Comparison of ENCODE assay signal across 17 cellular contexts in genomic region chr6:156952401-156952800, GRCh38.
DNase-seq lines count a peak whose midpoint lies in the region; ATAC-seq and TF ChIP-seq lines count a peak whose summit lies in the region.
"Had no signal": no experiment of that assay in that cellular context is flagged by ENCODE, and none has a peak within 500 bp of the region (broad histone marks: within the 10 kb centered on the region; RNA-seq: fewer than 3 reads in every experiment).

No MANE protein-coding gene starts in this region.

- no peak for ATAC-seq in T-helper 17 cell
- no peak for ATAC-seq in psoas muscle
- ATAC-seq in upper lobe of left lung (ENCODE audit: low FRiP score in 2 of 2) = no peak
- ATAC-seq: left colon had no signal

- no peaks in the 10 kb centered on the region for H3K36me3 ChIP-seq in psoas muscle (ENCODE audit: insufficient read depth in 1 of 2, low read depth in 1 of 2)
- no peaks in the 10 kb centered on the region for H3K36me3 ChIP-seq in upper lobe of left lung
- H3K36me3 ChIP-seq in Peyer's patch = no peaks in the 10 kb centered on the region

- H3K9me3 ChIP-seq in T-helper 17 cell (ENCODE audit: control insufficient read depth, low read length, poor library complexity, severe bottlenecking) = no peaks in the 10 kb centered on the region
- H3K9me3 ChIP-seq in psoas muscle = no peaks in the 10 kb centered on the region
- H3K9me3 ChIP-seq in upper lobe of left lung = no peaks in the 10 kb centered on the region
- no peaks in the 10 kb centered on the region for H3K9me3 ChIP-seq in Peyer's patch
- H3K9me3 ChIP-seq: testis had no signal

- H3K4me1 Mint-ChIP-seq in HFFc6 (ENCODE audit: low read depth) (peaks cover 80% of the 10 kb centered on the region), T-helper 17 cell (peaks cover 37% of the 10 kb centered on the region), immature natural killer cell (peaks cover 64 to 89% of the 10 kb centered on the region in 2 donors)

- 75 to 87% (median 77%) methylated on average over 5 of the region's 5 CpGs for WGBS in psoas muscle, 3 donors
- 83 to 89% methylated on average over 5 of the region's 5 CpGs for WGBS in upper lobe of left lung, 2 donors

- H3K27ac Mint-ChIP-seq in HFFc6 (peak overlapping the region; percentile 98), T-helper 17 cell (peak overlapping the region; percentile 86), immature natural killer cell (peak overlapping the region in 4 of 6 donors; percentile 40 to 81 (median 60))
- H3K27ac Mint-ChIP-seq: activated naive CD4-positive, alpha-beta T cell treated with anti-CD3 and anti-CD28 coated beads, Interleukin-2, amount 50 U/mL, for 24 hours had no signal

- no peaks in the 10 kb centered on the region for H3K27me3 Mint-ChIP-seq in HFFc6 (ENCODE audit: insufficient read depth)
- H3K27me3 Mint-ChIP-seq in T-helper 17 cell = no peaks in the 10 kb centered on the region
- no peaks in the 10 kb centered on the region for H3K27me3 Mint-ChIP-seq in immature natural killer cell (ENCODE audit: low read depth in 3 of 3)
- H3K27me3 Mint-ChIP-seq: activated naive CD4-positive, alpha-beta T cell treated with anti-CD3 and anti-CD28 coated beads, Interleukin-2, amount 50 U/mL, for 24 hours; CD4-positive, CD25-positive, alpha-beta regulatory T cell had no signal

- no peak for DNase-seq in HFFc6
- no peak for DNase-seq in T-helper 17 cell
- DNase-seq in immature natural killer cell = no peak
- no peak for DNase-seq in psoas muscle
- no peak for DNase-seq in upper lobe of left lung
- DNase-seq in middle frontal gyrus (ENCODE audit: extremely low spot score, low spot score) = no peak
- DNase-seq in stimulated activated CD4-positive, alpha-beta T cell treated with anti-CD3 and anti-CD28 coated beads, Interleukin-4, amount 100 ng/mL, for 24 hours = no peak
- DNase-seq in Peyer's patch = no peak
- DNase-seq: CD4-positive, CD25-positive, alpha-beta regulatory T cell; left colon; natural killer cell; NCI-H2081 treated with DMSO at 0.1 percent for 48 hours; NCI-H748 treated with DMSO at 0.1 percent for 48 hours; RPMI8226; T-helper 1 cell; testis had no signal

- H3K9me3 Mint-ChIP-seq in HFFc6 (no peaks in the 10 kb centered on the region), immature natural killer cell (no peaks in the 10 kb centered on the region)
- H3K9me3 Mint-ChIP-seq: activated naive CD4-positive, alpha-beta T cell treated with anti-CD3 and anti-CD28 coated beads, Interleukin-2, amount 50 U/mL, for 24 hours; CD4-positive, CD25-positive, alpha-beta regulatory T cell; natural killer cell had no signal

- H3K36me3 Mint-ChIP-seq in HFFc6 (ENCODE audit: low read depth) = no peaks in the 10 kb centered on the region
- peaks cover 2% of the 10 kb centered on the region for H3K36me3 Mint-ChIP-seq in T-helper 17 cell (ENCODE audit: low read depth)
- no peaks in the 10 kb centered on the region for H3K36me3 Mint-ChIP-seq in immature natural killer cell
- H3K36me3 Mint-ChIP-seq: activated naive CD4-positive, alpha-beta T cell treated with anti-CD3 and anti-CD28 coated beads, Interleukin-2, amount 50 U/mL, for 24 hours; CD4-positive, CD25-positive, alpha-beta regulatory T cell; natural killer cell had no signal

- TF ChIP-seq EP300 in upper lobe of left lung (IDR thresholded peaks at IDR 0.05) = no peak

- H3K27ac ChIP-seq in psoas muscle (peak overlapping the region; percentile 89), upper lobe of left lung (no peak overlapping the region), Peyer's patch (no peak overlapping the region)
- H3K27ac ChIP-seq: testis had no signal

- intact Hi-C loops in psoas muscle (cut with DNase I) = loop anchor here (10.0 kb wide), 2 partner anchors 168 to 268 kb away; no protein-coding TSS in a partner anchor

- TF ChIP-seq POLR2A in upper lobe of left lung (IDR thresholded peaks at IDR 0.05) = no peak
- TF ChIP-seq POLR2A in Peyer's patch (IDR thresholded peaks at IDR 0.05) = no peak

- H3K27me3 ChIP-seq in psoas muscle (ENCODE audit: insufficient read depth in 3 of 3, low read length in 2 of 3) (no peaks in the 10 kb centered on the region), upper lobe of left lung (no peaks in the 10 kb centered on the region), Peyer's patch (no peaks in the 10 kb centered on the region)
- H3K27me3 ChIP-seq: testis had no signal

- peak overlapping the region; percentile 26; the same call in 1 of the 2 replicates for H3K4me3 Mint-ChIP-seq in HFFc6
- no peak overlapping the region for H3K4me3 Mint-ChIP-seq in T-helper 17 cell
- H3K4me3 Mint-ChIP-seq in immature natural killer cell = peak overlapping the region in 3 of 5 donors; percentile 20 to 47 (median 22)
- H3K4me3 Mint-ChIP-seq: natural killer cell had no signal

- H3K4me1 ChIP-seq in psoas muscle (peaks cover 97% of the 10 kb centered on the region), upper lobe of left lung (peaks cover 40 to 63% (median 52%) of the 10 kb centered on the region in 4 donors), Peyer's patch (peaks cover 0 to 5% (median 1%) of the 10 kb centered on the region in 4 donors)

- H3K4me3 ChIP-seq in psoas muscle (no peak overlapping the region), upper lobe of left lung (no peak overlapping the region), Peyer's patch (no peak overlapping the region)
- H3K4me3 ChIP-seq: testis had no signal

- no peak for TF ChIP-seq CTCF in HFFc6 (IDR thresholded peaks at IDR 0.05)
- TF ChIP-seq CTCF in psoas muscle (IDR thresholded peaks at IDR 0.05) = no peak
- no peak for TF ChIP-seq CTCF in upper lobe of left lung (IDR thresholded peaks at IDR 0.05)
- TF ChIP-seq CTCF in Peyer's patch (IDR thresholded peaks at IDR 0.05) = no peak
